In genomic region chr1:998905-999796, GRCh38 we compare ENCODE assay signal across 8 cellular contexts. TPM values are rescaled to one million over a fixed set of nuclear protein-coding genes. Genes with fewer than 3 reads are reported as not detected.
DNase-seq lines count a peak whose midpoint lies in the region; ATAC-seq and TF ChIP-seq lines count a peak whose summit lies in the region.

No MANE protein-coding gene starts in this region.

- H3K27me3 ChIP-seq in SJCRH30 (no peaks in the 10 kb centered on the region), neuronal stem cell (ENCODE audit: control insufficient read depth in 3 of 3, insufficient read depth in 3 of 3, low read depth in 1 of 3, low read length in 3 of 3) (peaks cover 0 to 12% (median 0%) of the 10 kb centered on the region in 3 experiments)

- H4K8ac ChIP-seq in neuronal stem cell (ENCODE audit: low read depth, low read length): no peak overlapping the region

- TF ChIP-seq POLR2A in GM18505 (IDR thresholded peaks at IDR 0.05; ENCODE audit: borderline replicate concordance, extremely low read depth, insufficient read depth, insufficient read length): no peak

- ATAC-seq in GM18505 (IDR thresholded peaks at IDR 0.05; ENCODE audit: unreplicated experiment) (no peak), GM19035 (IDR thresholded peaks at IDR 0.05; ENCODE audit: unreplicated experiment) (no peak)

- no CpG with 5 or more reads among the region's 99 CpGs for WGBS in neuronal stem cell (ENCODE audit: extremely low coverage in 2 of 2, insufficient read length in 2 of 2, insufficient replicate concordance in 1 of 2), 2 donors

- H3K79me1 ChIP-seq in neuronal stem cell (ENCODE audit: low read depth, low read length): peaks cover 27% of the 10 kb centered on the region

- peak overlapping the region; percentile 99 for H2AK5ac ChIP-seq in neuronal stem cell (ENCODE audit: low read depth, low read length)

- no peak for TF ChIP-seq CTCF in fibroblast of pulmonary artery (IDR thresholded peaks at IDR 0.05; ENCODE audit: low read length, missing control alignments)

- peak overlapping the region; percentile 99 for H3K9ac ChIP-seq in neuronal stem cell (ENCODE audit: low read depth, low read length, poor library complexity)

- H3K14ac ChIP-seq in neuronal stem cell (ENCODE audit: low read length): peak overlapping the region; percentile 94

- DNase-seq in NCI-H2196 (lab: John Stamatoyannopoulos, UW; ENCODE audit: unreplicated experiment) (peak; percentile 59), NCI-H2196 treated with DMSO at 0.1 percent for 48 hours (lab: John Stamatoyannopoulos, UW; ENCODE audit: unreplicated experiment) (no peak), SJCRH30 (peak; percentile 60 to 69), fibroblast of pulmonary artery (ENCODE audit: low read depth) (peak; percentile 46), neuronal stem cell (ENCODE audit: low spot score) (no peak), epidermal melanocyte (ENCODE audit: insufficient read length, low spot score) (no peak)

- H3K9me3 ChIP-seq in SJCRH30 (replicated peaks) (no peaks in the 10 kb centered on the region), neuronal stem cell (replicated peaks in 1 of 2; ENCODE audit: control insufficient read depth in 2 of 2, insufficient read depth in 1 of 2, low read depth in 1 of 2, low read length in 2 of 2) (peaks cover 0 to 1% of the 10 kb centered on the region in 2 donors)

- H3K27ac ChIP-seq in SJCRH30: peak overlapping the region; percentile 94
- peak overlapping the region; percentile 99 for H3K27ac ChIP-seq in neuronal stem cell (replicated peaks; ENCODE audit: low read length)

- H3K4me2 ChIP-seq in neuronal stem cell (ENCODE audit: insufficient read depth, low read length, poor library complexity, severe bottlenecking): peak overlapping the region; percentile 77

- H3K18ac ChIP-seq in neuronal stem cell (ENCODE audit: low read length): peak overlapping the region; percentile 100

- peak overlapping the region; percentile 94 for H2BK15ac ChIP-seq in neuronal stem cell (ENCODE audit: low read length)

- peak overlapping the region; percentile 99 for H2BK5ac ChIP-seq in neuronal stem cell (ENCODE audit: low read length)

- peak overlapping the region; percentile 76 for H3K4ac ChIP-seq in neuronal stem cell (ENCODE audit: low read length)

- H2BK12ac ChIP-seq in neuronal stem cell (ENCODE audit: low read length): peak overlapping the region; percentile 58

- peak overlapping the region; percentile 87 for H2BK120ac ChIP-seq in neuronal stem cell (ENCODE audit: low read depth, low read length)

- H3K23ac ChIP-seq in neuronal stem cell (ENCODE audit: low read depth, low read length, poor library complexity): peak overlapping the region; percentile 85

- peak overlapping the region; percentile 70 for H3K4me3 ChIP-seq in SJCRH30
- H3K4me3 ChIP-seq in fibroblast of pulmonary artery (replicated peaks; ENCODE audit: low read depth, low read length): peak overlapping the region; percentile 59
- H3K4me3 ChIP-seq in neuronal stem cell (ENCODE audit: low read length in 2 of 2): peak overlapping the region; percentile 88 to 99

- no peaks in the 10 kb centered on the region for H3K36me3 ChIP-seq in SJCRH30
- peaks cover 0 to 8% of the 10 kb centered on the region in 2 donors for H3K36me3 ChIP-seq in neuronal stem cell (replicated peaks in 1 of 2; ENCODE audit: control insufficient read depth in 2 of 2, insufficient read depth in 2 of 2, low read length in 2 of 2)

- H3K4me1 ChIP-seq in SJCRH30: peaks cover 4% of the 10 kb centered on the region
- H3K4me1 ChIP-seq in neuronal stem cell (ENCODE audit: control insufficient read depth in 2 of 2, insufficient read depth in 1 of 2, low read depth in 1 of 2, low read length in 2 of 2): peaks cover 27 to 28% of the 10 kb centered on the region in 2 donors

- no peak overlapping the region for H4K91ac ChIP-seq in neuronal stem cell (ENCODE audit: low read depth, low read length, poor library complexity)

- H2AFZ ChIP-seq in neuronal stem cell (ENCODE audit: low read length): peak overlapping the region; percentile 96

RNA-seq across cellular contexts. Expression of gene HES4, which starts 0.7 kb away (rescaled TPM):
- 15.3 and 15.9 TPM in 2 replicates for total RNA-seq in SJCRH30 (2014; rRNA removed; shearing (Covaris generic))
- polyA plus RNA-seq in neuronal stem cell (2013, experiment 1 of 2): 312 TPM
- 285 TPM for polyA plus RNA-seq in neuronal stem cell (2013, experiment 2 of 2)

RNA-seq across cellular contexts. Expression of gene ISG15, which starts 14.1 kb away (rescaled TPM):
- 5.1 and 12.6 TPM in 2 replicates for total RNA-seq in SJCRH30 (2014; rRNA removed; shearing (Covaris generic))
- 44.0 TPM for polyA plus RNA-seq in neuronal stem cell (2013, experiment 1 of 2)
- polyA plus RNA-seq in neuronal stem cell (2013, experiment 2 of 2): 44.5 TPM

RNA-seq across cellular contexts. Expression of gene PERM1, which starts 17.3 kb away (rescaled TPM):
- total RNA-seq in SJCRH30 (2014; rRNA removed; shearing (Covaris generic)): 0.13 TPM in 1 of 2 replicates, not detected in the other
- polyA plus RNA-seq in neuronal stem cell (2013, experiment 1 of 2): not detected
- polyA plus RNA-seq in neuronal stem cell (2013, experiment 2 of 2): 0.01 TPM

RNA-seq across cellular contexts. Expression of gene AGRN, which starts 20.8 kb away (rescaled TPM):
- 10.4 and 13.7 TPM in 2 replicates for total RNA-seq in SJCRH30 (2014; rRNA removed; shearing (Covaris generic))
- polyA plus RNA-seq in neuronal stem cell (2013, experiment 1 of 2): 79.8 TPM
- 78.9 TPM for polyA plus RNA-seq in neuronal stem cell (2013, experiment 2 of 2)

RNA-seq across cellular contexts. Expression of gene PLEKHN1, which starts 32.9 kb away (rescaled TPM):
- 0.04 and 0.05 TPM in 2 replicates for total RNA-seq in SJCRH30 (2014; rRNA removed; shearing (Covaris generic))
- polyA plus RNA-seq in neuronal stem cell (2013, experiment 1 of 2): 0.07 TPM
- 0.03 TPM for polyA plus RNA-seq in neuronal stem cell (2013, experiment 2 of 2)

Comparison
In these comparisons a context has a peak if more than half of its experiments do, and no peak if none do; other contexts are left out.
1. DNase-seq: peak in NCI-H2196 (single experiment), SJCRH30 (2 of 2) and fibroblast of pulmonary artery (single experiment); none in NCI-H2196 treated with DMSO at 0.1 percent for 48 hours (single experiment), neuronal stem cell (single experiment) and epidermal melanocyte (single experiment).
2. Peak in every context shown above with its lines, with median percentiles within 50 percentile points of each other: H3K4me3 ChIP-seq.